In the genomic region with DNA sequence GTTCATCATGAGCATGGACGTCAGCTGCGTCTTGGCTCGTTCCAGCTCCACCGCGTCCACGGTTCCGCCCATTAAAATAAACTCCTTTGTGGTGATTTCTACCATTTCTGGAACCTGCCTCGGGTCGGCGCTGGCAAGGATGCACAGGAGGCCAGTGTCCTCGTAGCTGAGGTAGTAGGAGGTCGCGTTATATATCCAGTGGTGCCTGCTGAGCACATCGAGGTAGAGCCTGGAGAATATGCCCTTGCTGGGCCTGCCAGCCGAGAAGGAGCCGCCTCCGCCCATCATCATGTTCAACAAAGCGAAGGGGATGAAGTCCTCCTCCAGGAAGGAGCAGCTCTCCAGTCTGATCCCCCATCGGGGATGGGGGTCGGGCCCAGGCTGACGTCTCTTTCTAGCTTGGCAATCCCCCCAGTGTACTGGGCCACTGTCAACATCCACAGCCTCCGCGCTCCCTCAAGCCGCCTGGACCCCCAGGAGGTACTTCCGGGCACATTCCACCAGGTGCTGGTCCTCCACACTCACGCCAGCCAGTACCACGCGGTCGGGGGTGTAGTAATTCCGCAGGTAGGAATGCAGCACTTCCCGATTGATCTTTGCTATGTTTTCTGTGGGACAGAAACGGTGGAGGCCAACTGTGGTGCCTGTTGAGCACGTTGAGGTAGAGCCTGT, we compare ENCODE assay signal across 16 cellular contexts.
"Had no signal": no experiment of that assay in that cellular context is flagged by ENCODE, and none has a peak within 500 bp of the region (broad histone marks: within the 10 kb centered on the region; RNA-seq: fewer than 3 reads in every experiment).

No MANE protein-coding gene starts in this region.

- H3K27me3 Mint-ChIP-seq: naive B cell had no signal

- H3K4me3 ChIP-seq: colonic mucosa, skin epidermis, thyroid gland had no signal

- H3K9me3 ChIP-seq: colonic mucosa, neutrophil, thyroid gland had no signal

- H3K27ac Mint-ChIP-seq: naive B cell, nephron progenitor cell had no signal

- ATAC-seq: foreskin keratinocyte, left colon, left ventricle myocardium superior had no signal

- DNase-seq: cerebellar nuclear complex; colonic mucosa; dermis blood vessel endothelial cell; erythroblast; foreskin keratinocyte; left colon; mesendoderm; naive B cell; nephron progenitor cell; stimulated activated CD4-positive, alpha-beta T cell treated with anti-CD3 and anti-CD28 coated beads, Interleukin-12 subunit alpha, Interleukin-12 subunit beta, amount 100 ng/mL, for 4 hours; stimulated activated naive CD4-positive, alpha-beta T cell treated with Interleukin-2 at 50 U/mL for 16 hours; thyroid gland had no signal

- H3K4me1 ChIP-seq: colonic mucosa, foreskin keratinocyte, thyroid gland had no signal

- H3K4me1 Mint-ChIP-seq: naive B cell, nephron progenitor cell had no signal

- FAIRE-seq: endothelial cell of umbilical vein had no signal

- H3K36me3 ChIP-seq: colonic mucosa, neutrophil, thyroid gland had no signal

- H3K36me3 Mint-ChIP-seq: naive B cell had no signal

- H3K4me3 Mint-ChIP-seq: naive B cell, nephron progenitor cell had no signal

- H3K27ac ChIP-seq: colonic mucosa, foreskin keratinocyte, neutrophil, skin epidermis, thyroid gland had no signal

- H3K27me3 ChIP-seq: colonic mucosa, foreskin keratinocyte, neutrophil, thyroid gland had no signal
